8 cellular contexts compared by ENCODE assay signal in genomic region chr12:48717252-48717695, GRCh38. TPM values are rescaled to one million over a fixed set of nuclear protein-coding genes. Genes with fewer than 3 reads are reported as not detected.
DNase-seq lines count a peak whose midpoint lies in the region; ATAC-seq and TF ChIP-seq lines count a peak whose summit lies in the region.

No MANE protein-coding gene starts in this region.

- H3K4me2 ChIP-seq in MM.1S (ENCODE audit: low read depth, low read length) = peak overlapping the region; percentile 60

- peaks cover 35% of the 10 kb centered on the region for H3K4me1 Mint-ChIP-seq in activated naive CD4-positive, alpha-beta T cell treated with anti-CD3 and anti-CD28 coated beads for 36 hours (ENCODE audit: low read depth)

- no peak for ATAC-seq in mucosa of descending colon
- ATAC-seq in HG02973 (IDR thresholded peaks at IDR 0.05; ENCODE audit: unreplicated experiment) = no peak
- ATAC-seq in esophagus mucosa = no peak

- peak overlapping the region; percentile 99 for H3K27ac Mint-ChIP-seq in activated naive CD4-positive, alpha-beta T cell treated with anti-CD3 and anti-CD28 coated beads for 36 hours

- peak overlapping the region; percentile 87 for H3K4me3 ChIP-seq in MM.1S (ENCODE audit: low read length)
- H3K4me3 ChIP-seq in choroid plexus epithelial cell (ENCODE audit: low read depth, low read length) = peak overlapping the region; percentile 69
- peak overlapping the region; percentile 31 for H3K4me3 ChIP-seq in mucosa of descending colon

- H3K4me1 ChIP-seq in MM.1S (ENCODE audit: low read length) (peaks cover 10% of the 10 kb centered on the region), mucosa of descending colon (ENCODE audit: low read depth) (peaks cover 20% of the 10 kb centered on the region)

- H3F3A ChIP-seq in MM.1S (ENCODE audit: insufficient read depth, low read length) = peaks cover 23% of the 10 kb centered on the region

- TF ChIP-seq CTCF in MM.1S (IDR thresholded peaks at IDR 0.05; ENCODE audit: low read length) (no peak), choroid plexus epithelial cell (conservative IDR thresholded peaks at IDR 0.05; ENCODE audit: low read depth, low read length) (no peak), mucosa of descending colon (IDR thresholded peaks at IDR 0.05) (no peak)

- no peak for DNase-seq in activated naive CD4-positive, alpha-beta T cell treated with anti-CD3 and anti-CD28 coated beads for 36 hours
- no peak for DNase-seq in activated naive CD4-positive, alpha-beta T cell (lab: John Stamatoyannopoulos, UW)
- DNase-seq in MM.1S = peak; percentile 48
- DNase-seq in choroid plexus epithelial cell (ENCODE audit: low read depth) = peak; percentile 25
- peak in 1 of 3 donors; percentile 10 for DNase-seq in mucosa of descending colon
- DNase-seq in AML-193 (lab: John Stamatoyannopoulos, UW) = no peak

- H3K9me3 ChIP-seq in MM.1S (replicated peaks; ENCODE audit: insufficient read depth, low read length) (no peaks in the 10 kb centered on the region), mucosa of descending colon (peaks cover 11% of the 10 kb centered on the region)

- peaks cover 16% of the 10 kb centered on the region for H3K9me3 Mint-ChIP-seq in activated naive CD4-positive, alpha-beta T cell treated with anti-CD3 and anti-CD28 coated beads for 36 hours

- no peaks in the 10 kb centered on the region for H3K9me2 ChIP-seq in MM.1S (replicated peaks; ENCODE audit: insufficient read depth, low read length)

- no peaks in the 10 kb centered on the region for H3K27me3 ChIP-seq in MM.1S (replicated peaks; ENCODE audit: insufficient read depth, low read length)

- H4K20me1 ChIP-seq in MM.1S (ENCODE audit: insufficient read depth, low read length) = 0 out of 2 replicates have a peak, but pooled peaks cover 4% of the 10 kb centered on the region

- H3K9ac ChIP-seq in MM.1S (ENCODE audit: low read length) = peak overlapping the region; percentile 96

- H3K36me3 ChIP-seq in MM.1S (replicated peaks; ENCODE audit: insufficient read depth, low read length) (peaks cover 4% of the 10 kb centered on the region), mucosa of descending colon (ENCODE audit: low read depth) (no peaks in the 10 kb centered on the region)

- H3K36me3 Mint-ChIP-seq in activated naive CD4-positive, alpha-beta T cell treated with anti-CD3 and anti-CD28 coated beads for 36 hours (ENCODE audit: low read depth) = peaks cover 32% of the 10 kb centered on the region

- intact Hi-C loops in activated naive CD4-positive, alpha-beta T cell treated with anti-CD3 and anti-CD28 coated beads for 36 hours (cut with micrococcal nuclease) = loop anchor here (1.0 to 10.0 kb wide), 6 partner anchors 78 to 611 kb away; partner anchors contain the start of genes SENP1, TUBA1A, TUBA1B and TUBA1C
- intact Hi-C loops in mucosa of descending colon (cut with DNase I, micrococcal nuclease) = no loop called here

- peak overlapping the region; percentile 90 for H3K4me3 Mint-ChIP-seq in activated naive CD4-positive, alpha-beta T cell treated with anti-CD3 and anti-CD28 coated beads for 36 hours

- CTCF ChIA-PET in activated naive CD4-positive, alpha-beta T cell treated with anti-CD3 and anti-CD28 coated beads for 36 hours (lab: Charles Lee) = interaction anchor here (1.1 to 1.3 kb wide), 2 partner anchors 36 to 99 kb away, joined by 3 to 5 read pairs; no protein-coding TSS in a partner anchor

- no peaks in the 10 kb centered on the region for H3K27me3 Mint-ChIP-seq in activated naive CD4-positive, alpha-beta T cell treated with anti-CD3 and anti-CD28 coated beads for 36 hours (ENCODE audit: low read depth)

- H2AFZ ChIP-seq in MM.1S (ENCODE audit: low read length) = peak overlapping the region; percentile 83

- peak overlapping the region; percentile 96 for H3K27ac ChIP-seq in MM.1S (ENCODE audit: low read length)

- H3K79me2 ChIP-seq in MM.1S (ENCODE audit: low read length) = peaks cover 42% of the 10 kb centered on the region

RNA-seq across cellular contexts. Expression of gene CCNT1, which starts 0.8 kb away (rescaled TPM):
- total RNA-seq in activated naive CD4-positive, alpha-beta T cell treated with anti-CD3 and anti-CD28 coated beads for 36 hours = 10 to 100 TPM; 73.8 to 77.0 TPM
- total RNA-seq in mucosa of descending colon = 10 to 100 TPM; 25.7 to 40.9 (median 31.1) TPM
- 17.9 TPM for total RNA-seq in esophagus mucosa

RNA-seq across cellular contexts. Expression of gene KANSL2, which starts 35.2 kb away (rescaled TPM):
- total RNA-seq in activated naive CD4-positive, alpha-beta T cell treated with anti-CD3 and anti-CD28 coated beads for 36 hours = 10 to 100 TPM; 37.9 to 39.1 TPM
- total RNA-seq in mucosa of descending colon (10 to 100 TPM; 18.3 to 25.8 (median 22.6) TPM), esophagus mucosa (23.3 TPM)

Comparison
In these comparisons a context has a peak if more than half of its experiments do, and no peak if none do; other contexts are left out.
1. DNase-seq: peak in MM.1S (single experiment) and choroid plexus epithelial cell (single experiment); none in activated naive CD4-positive, alpha-beta T cell treated with anti-CD3 and anti-CD28 coated beads for 36 hours (single experiment), activated naive CD4-positive, alpha-beta T cell (0 of 4) and AML-193 (0 of 2).
2. H3K4me3 ChIP-seq: peak in every context shown above with its lines; median percentile 87 in MM.1S; 69 in choroid plexus epithelial cell; 31 in mucosa of descending colon.